ENCODE assay signal across 17 cellular contexts in genomic region chr11:126573325-126574076, GRCh38.
DNase-seq lines count a peak whose midpoint lies in the region; ATAC-seq and TF ChIP-seq lines count a peak whose summit lies in the region.
"Had no signal": no experiment of that assay in that cellular context is flagged by ENCODE, and none has a peak within 500 bp of the region (broad histone marks: within the 10 kb centered on the region; RNA-seq: fewer than 3 reads in every experiment).

No MANE protein-coding gene starts in this region.

- TF ChIP-seq CTCF in AG09319 (IDR thresholded peaks at IDR 0.05; ENCODE audit: low read depth, low read length) (peak; percentile 23), OCI-LY1 (IDR thresholded peaks at IDR 0.05; ENCODE audit: low read length) (peak; percentile 26; the same call in 1 of the 2 replicates), fibroblast of pulmonary artery (IDR thresholded peaks at IDR 0.05; ENCODE audit: low read length, missing control alignments) (peak; percentile 22)

- H3K27me3 ChIP-seq in Karpas-422 (ENCODE audit: low read length) (no peaks in the 10 kb centered on the region), OCI-LY1 (ENCODE audit: insufficient read depth, low read length) (no peaks in the 10 kb centered on the region)
- H3K27me3 ChIP-seq in CD4-positive, alpha-beta memory T cell (ENCODE audit: insufficient read depth, low read length): no peaks in the 10 kb centered on the region
- H3K27me3 ChIP-seq: BLaER1 treated with 17β-estradiol and CSF1 and Interleukin-3, amounts not matched to agents 10 nM and 100 nM had no signal

- no peaks in the 10 kb centered on the region for H3K36me3 Mint-ChIP-seq in CD4-positive, alpha-beta memory T cell
- H3K36me3 Mint-ChIP-seq: stimulated activated memory B cell treated with anti-CD40 and anti-IgM and Interleukin-4, amounts not matched to agents 10 μg/mL and 1 μg/mL and 100 μg/mL, for 72 hours had no signal

- intact Hi-C loops in CD4-positive, alpha-beta memory T cell (cut with micrococcal nuclease): no loop called here

- no peak for ATAC-seq in HG03159 (IDR thresholded peaks at IDR 0.05; ENCODE audit: unreplicated experiment)
- ATAC-seq in GM18861 (IDR thresholded peaks at IDR 0.05; ENCODE audit: unreplicated experiment): no peak
- ATAC-seq: stimulated activated memory B cell treated with anti-CD40 and anti-IgM and Interleukin-4, amounts not matched to agents 10 μg/mL and 1 μg/mL and 100 μg/mL, for 72 hours had no signal

- H3K79me2 ChIP-seq in Karpas-422 (ENCODE audit: low read length) (no peaks in the 10 kb centered on the region), OCI-LY1 (ENCODE audit: insufficient read depth, low read length) (no peaks in the 10 kb centered on the region)
- H3K79me2 ChIP-seq: hepatocyte had no signal

- H3K9me3 Mint-ChIP-seq in CD4-positive, alpha-beta memory T cell: peaks cover 0 to 2% (median 0%) of the 10 kb centered on the region in 8 donors
- H3K9me3 Mint-ChIP-seq: stimulated activated memory B cell treated with anti-CD40 and anti-IgM and Interleukin-4, amounts not matched to agents 10 μg/mL and 1 μg/mL and 100 μg/mL, for 72 hours had no signal

- POLR2A ChIA-PET in CD4-positive, alpha-beta memory T cell (lab: Charles Lee; ENCODE audit: partially characterized antibody): no interaction called here

- H2AFZ ChIP-seq in Karpas-422 (ENCODE audit: low read length): no peak overlapping the region
- H2AFZ ChIP-seq in OCI-LY1 (ENCODE audit: low read length): no peak overlapping the region
- H2AFZ ChIP-seq: hepatocyte had no signal

- no peaks in the 10 kb centered on the region for H3K4me1 ChIP-seq in Karpas-422 (ENCODE audit: low read length)
- H3K4me1 ChIP-seq in OCI-LY1 (ENCODE audit: insufficient read depth, low read length, severe bottlenecking): no peaks in the 10 kb centered on the region
- H3K4me1 ChIP-seq in CD4-positive, alpha-beta memory T cell (ENCODE audit: insufficient read depth, low read length): no peaks in the 10 kb centered on the region
- H3K4me1 ChIP-seq: BLaER1 treated with 17β-estradiol and CSF1 and Interleukin-3, amounts not matched to agents 10 nM and 100 nM had no signal

- H3K4me3 ChIP-seq in Karpas-422 (ENCODE audit: low read length) (no peak overlapping the region), OCI-LY1 (ENCODE audit: low read depth, low read length, poor library complexity, severe bottlenecking) (no peak overlapping the region), fibroblast of pulmonary artery (replicated peaks; ENCODE audit: low read depth, low read length) (no peak overlapping the region)
- H3K4me3 ChIP-seq in CD4-positive, alpha-beta memory T cell (ENCODE audit: low read length in 2 of 2): no peak overlapping the region
- H3K4me3 ChIP-seq: BLaER1 treated with 17β-estradiol and CSF1 and Interleukin-3, amounts not matched to agents 10 nM and 100 nM; hepatocyte had no signal

- no peaks in the 10 kb centered on the region for H4K20me1 ChIP-seq in Karpas-422 (ENCODE audit: insufficient read depth, low read depth, low read length)
- no peaks in the 10 kb centered on the region for H4K20me1 ChIP-seq in OCI-LY1 (ENCODE audit: insufficient read depth, low read length)
- H4K20me1 ChIP-seq: BLaER1 treated with 17β-estradiol and CSF1 and Interleukin-3, amounts not matched to agents 10 nM and 100 nM had no signal

- H3K9ac ChIP-seq in Karpas-422 (ENCODE audit: low read length) (no peak overlapping the region), OCI-LY1 (ENCODE audit: low read length) (no peak overlapping the region)
- H3K9ac ChIP-seq: BLaER1 treated with 17β-estradiol and CSF1 and Interleukin-3, amounts not matched to agents 10 nM and 100 nM had no signal

- H3K9me3 ChIP-seq in Karpas-422 (ENCODE audit: low read length): no peaks in the 10 kb centered on the region
- H3K9me3 ChIP-seq in OCI-LY1 (ENCODE audit: low read length): no peaks in the 10 kb centered on the region
- no peaks in the 10 kb centered on the region for H3K9me3 ChIP-seq in CD4-positive, alpha-beta memory T cell (ENCODE audit: control insufficient read depth in 1 of 2, low read length in 2 of 2)
- H3K9me3 ChIP-seq: BLaER1 treated with 17β-estradiol and CSF1 and Interleukin-3, amounts not matched to agents 10 nM and 100 nM had no signal

- H3K27me3 Mint-ChIP-seq in CD4-positive, alpha-beta memory T cell: peaks cover 2 to 6% of the 10 kb centered on the region in 2 donors
- H3K27me3 Mint-ChIP-seq: stimulated activated memory B cell treated with anti-CD40 and anti-IgM and Interleukin-4, amounts not matched to agents 10 μg/mL and 1 μg/mL and 100 μg/mL, for 72 hours had no signal

- H3K4me2 ChIP-seq in Karpas-422 (ENCODE audit: low read depth, low read length, poor library complexity, severe bottlenecking) (no peak overlapping the region), OCI-LY1 (ENCODE audit: low read length) (no peak overlapping the region)
- H3K4me2 ChIP-seq: BLaER1 treated with 17β-estradiol and CSF1 and Interleukin-3, amounts not matched to agents 10 nM and 100 nM; hepatocyte had no signal

- H3K27ac Mint-ChIP-seq in CD4-positive, alpha-beta memory T cell: no peak overlapping the region
- H3K27ac Mint-ChIP-seq: stimulated activated memory B cell treated with anti-CD40 and anti-IgM and Interleukin-4, amounts not matched to agents 10 μg/mL and 1 μg/mL and 100 μg/mL, for 72 hours had no signal

- no peaks in the 10 kb centered on the region for H3K9me2 ChIP-seq in Karpas-422 (replicated peaks; ENCODE audit: insufficient read depth, low read length)
- H3K9me2 ChIP-seq in OCI-LY1 (ENCODE audit: low read depth, low read length): no peaks in the 10 kb centered on the region

- no peak overlapping the region for H3K4me3 Mint-ChIP-seq in CD4-positive, alpha-beta memory T cell
- H3K4me3 Mint-ChIP-seq: stimulated activated memory B cell treated with anti-CD40 and anti-IgM and Interleukin-4, amounts not matched to agents 10 μg/mL and 1 μg/mL and 100 μg/mL, for 72 hours had no signal

- DNase-seq in AG09319 (ENCODE audit: extremely low read depth, low read depth) (no peak), Karpas-422 (peak; percentile 61), fibroblast of pulmonary artery (ENCODE audit: low read depth) (no peak), LoVo (ENCODE audit: low spot score) (no peak)
- no peak for DNase-seq in CD4-positive, alpha-beta memory T cell
- DNase-seq: effector memory CD4-positive, alpha-beta T cell; GF-D8; mesenchymal stem cell; NCI-H2029 treated with DMSO at 0.1 percent for 48 hours; RPMI8226; stimulated activated CD4-positive, alpha-beta T cell treated with anti-CD3 and anti-CD28 coated beads, Interleukin-1b, Interleukin-23, amount 100 ng/mL, for 48 hours had no signal

- no peaks in the 10 kb centered on the region for H3F3A ChIP-seq in OCI-LY1 (ENCODE audit: insufficient read depth, low read length)

- no peaks in the 10 kb centered on the region for H3K4me1 Mint-ChIP-seq in CD4-positive, alpha-beta memory T cell
- H3K4me1 Mint-ChIP-seq: stimulated activated memory B cell treated with anti-CD40 and anti-IgM and Interleukin-4, amounts not matched to agents 10 μg/mL and 1 μg/mL and 100 μg/mL, for 72 hours had no signal

- CTCF ChIA-PET in CD4-positive, alpha-beta memory T cell (lab: Charles Lee; ENCODE audit: partially characterized antibody): no interaction called here

- H3K36me3 ChIP-seq in Karpas-422 (ENCODE audit: insufficient read depth, low read length): no peaks in the 10 kb centered on the region
- no peaks in the 10 kb centered on the region for H3K36me3 ChIP-seq in OCI-LY1 (ENCODE audit: insufficient read depth, low read length)
- no peaks in the 10 kb centered on the region for H3K36me3 ChIP-seq in CD4-positive, alpha-beta memory T cell (ENCODE audit: insufficient read depth, low read length)
- H3K36me3 ChIP-seq: BLaER1 treated with 17β-estradiol and CSF1 and Interleukin-3, amounts not matched to agents 10 nM and 100 nM had no signal

- H3K27ac ChIP-seq in Karpas-422 (ENCODE audit: low read length) (no peak overlapping the region), OCI-LY1 (ENCODE audit: low read depth, low read length, poor library complexity, severe bottlenecking) (no peak overlapping the region)
- no peak overlapping the region for H3K27ac ChIP-seq in CD4-positive, alpha-beta memory T cell (ENCODE audit: low read depth, low read length)
- H3K27ac ChIP-seq: BLaER1 treated with 17β-estradiol and CSF1 and Interleukin-3, amounts not matched to agents 10 nM and 100 nM; hepatocyte had no signal
